In genomic region chr3:153001428-153001827, GRCh38 we compare ENCODE assay signal across 24 cellular contexts.
"Had no signal": no experiment of that assay in that cellular context is flagged by ENCODE, and none has a peak within 500 bp of the region (broad histone marks: within the 10 kb centered on the region; RNA-seq: fewer than 3 reads in every experiment).

No MANE protein-coding gene starts in this region.

- H3K9me3 Mint-ChIP-seq: activated CD4-positive, alpha-beta memory T cell treated with anti-CD3 and anti-CD28 coated beads for 36 hours; activated CD4-positive, alpha-beta T cell treated with anti-CD3 and anti-CD28 coated beads, Interleukin-2, amount 10 ng/mL, durations not matched to agents 7 days and 5 days; activated naive CD4-positive, alpha-beta T cell treated with anti-CD3 and anti-CD28 coated beads, Interleukin-2, amount 50 U/mL, for 72 hours; activated naive CD8-positive, alpha-beta T cell treated with anti-CD3 and anti-CD28 coated beads, Interleukin-2, amount 50 U/mL, for 24 hours; activated T-cell treated with anti-CD3 and anti-CD28 coated beads, Interleukin-2, amount 50 U/mL, for 4 hours; T-cell had no signal

- H3K27ac ChIP-seq: cardiac muscle cell, KMS-11, SK-N-MC, VCaP had no signal

- H3K4me3 ChIP-seq: cardiac muscle cell, SK-N-MC had no signal

- H3K27ac Mint-ChIP-seq: activated CD4-positive, alpha-beta memory T cell treated with anti-CD3 and anti-CD28 coated beads for 36 hours; activated CD4-positive, alpha-beta T cell treated with anti-CD3 and anti-CD28 coated beads, Interleukin-2, amount 10 ng/mL, durations not matched to agents 7 days and 5 days; activated naive CD4-positive, alpha-beta T cell treated with anti-CD3 and anti-CD28 coated beads, Interleukin-2, amount 50 U/mL, for 72 hours; activated naive CD8-positive, alpha-beta T cell treated with anti-CD3 and anti-CD28 coated beads, Interleukin-2, amount 50 U/mL, for 24 hours; T-cell had no signal

- DNase-seq: activated CD4-positive, alpha-beta memory T cell treated with anti-CD3 and anti-CD28 coated beads for 36 hours; activated CD4-positive, alpha-beta T cell treated with anti-CD3 and anti-CD28 coated beads, Interleukin-2, amount 10 ng/mL, durations not matched to agents 7 days and 5 days; activated CD4-positive, CD25-positive, alpha-beta regulatory T cell; activated CD8-positive, alpha-beta memory T cell treated with anti-CD3 and anti-CD28 coated beads for 24 hours; activated effector memory CD4-positive, alpha-beta T cell treated with anti-CD3 and anti-CD28 coated beads, Interleukin-2, amount 50 U/mL, for 16 hours; activated naive CD4-positive, alpha-beta T cell treated with Interleukin-2 at 50 U/mL for 16 hours; activated naive CD8-positive, alpha-beta T cell treated with anti-CD3 and anti-CD28 coated beads, Interleukin-2, amount 50 U/mL, for 24 hours; activated T-cell treated with anti-CD3 and anti-CD28 coated beads, Interleukin-2, amount 50 U/mL, for 4 hours; amniotic stem cell; NCI-H1105 treated with DMSO at 0.1 percent for 48 hours; NCI-H1436 treated with DMSO at 0.1 percent for 48 hours; NCI-H187; NCI-H2081; NCI-H524; SIG-M5; T-cell; T-helper 2 cell; T1000 had no signal

- H3K36me3 ChIP-seq: cardiac muscle cell had no signal

- H3K27me3 Mint-ChIP-seq: brain had no signal

- H3K9ac ChIP-seq: KMS-11 had no signal

- H3K36me3 Mint-ChIP-seq: activated CD4-positive, alpha-beta memory T cell treated with anti-CD3 and anti-CD28 coated beads for 36 hours; activated naive CD4-positive, alpha-beta T cell treated with anti-CD3 and anti-CD28 coated beads, Interleukin-2, amount 50 U/mL, for 72 hours; brain; T-cell had no signal

- H3K4me2 ChIP-seq: KMS-11 had no signal

- H3K27me3 ChIP-seq: cardiac muscle cell had no signal

- H3K4me3 Mint-ChIP-seq: activated CD4-positive, alpha-beta memory T cell treated with anti-CD3 and anti-CD28 coated beads for 36 hours; activated CD4-positive, alpha-beta T cell treated with anti-CD3 and anti-CD28 coated beads, Interleukin-2, amount 10 ng/mL, durations not matched to agents 7 days and 5 days; activated naive CD8-positive, alpha-beta T cell treated with anti-CD3 and anti-CD28 coated beads, Interleukin-2, amount 50 U/mL, for 24 hours; activated T-cell treated with anti-CD3 and anti-CD28 coated beads, Interleukin-2, amount 50 U/mL, for 4 hours; brain; T-cell had no signal

- H3K4me1 Mint-ChIP-seq: activated CD4-positive, alpha-beta T cell treated with anti-CD3 and anti-CD28 coated beads, Interleukin-2, amount 10 ng/mL, durations not matched to agents 7 days and 5 days; activated naive CD8-positive, alpha-beta T cell treated with anti-CD3 and anti-CD28 coated beads, Interleukin-2, amount 50 U/mL, for 24 hours; T-cell had no signal

- ATAC-seq: activated naive CD4-positive, alpha-beta T cell treated with anti-CD3 and anti-CD28 coated beads, Interleukin-2, amount 50 U/mL, for 72 hours; activated naive CD8-positive, alpha-beta T cell treated with anti-CD3 and anti-CD28 coated beads, Interleukin-2, amount 50 U/mL, for 24 hours; activated T-cell treated with anti-CD3 and anti-CD28 coated beads, Interleukin-2, amount 50 U/mL, for 4 hours; T-cell had no signal
